In the genomic region with DNA sequence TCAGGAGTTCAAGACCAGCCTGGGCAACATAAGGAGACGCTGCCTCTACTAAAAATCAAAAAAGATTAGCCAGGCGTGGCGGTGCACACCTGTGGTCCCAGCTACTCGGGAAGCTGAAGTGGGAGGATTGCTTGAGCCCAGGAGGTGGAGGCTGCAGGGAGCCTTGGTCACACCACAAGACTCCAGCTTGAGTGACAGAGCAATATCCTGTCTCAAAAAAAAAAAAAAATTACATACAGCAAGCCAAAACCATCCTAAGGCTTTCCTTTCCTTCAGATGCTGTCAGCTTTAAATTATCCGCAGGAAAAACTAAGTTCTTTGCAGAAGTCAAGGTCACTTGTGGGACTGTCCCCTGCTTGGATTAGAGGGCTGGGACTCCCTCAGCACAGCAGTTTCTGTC, we compare ENCODE assay signal across 9 cellular contexts. TPM values are rescaled to one million over a fixed set of nuclear protein-coding genes. Genes with fewer than 3 reads are reported as not detected.
DNase-seq lines count a peak whose midpoint lies in the region; ATAC-seq and TF ChIP-seq lines count a peak whose summit lies in the region.
"Had no signal": no experiment of that assay in that cellular context is flagged by ENCODE, and none has a peak within 500 bp of the region (broad histone marks: within the 10 kb centered on the region; RNA-seq: fewer than 3 reads in every experiment).

No MANE protein-coding gene starts in this region.

- H3K27ac Mint-ChIP-seq in activated CD4-positive, alpha-beta memory T cell treated with anti-CD3 and anti-CD28 coated beads for 36 hours, result peak overlapping the region; percentile 98
- peak overlapping the region; percentile 97 for H3K27ac Mint-ChIP-seq in stimulated activated memory B cell treated with anti-CD40 and anti-IgM and Interleukin-4, amounts not matched to agents 10 μg/mL and 1 μg/mL and 100 μg/mL, for 72 hours

- H3K4me1 ChIP-seq in hepatocyte (ENCODE audit: insufficient read depth), result peaks cover 17% of the 10 kb centered on the region

- no peaks in the 10 kb centered on the region for H3K9me3 ChIP-seq in hepatocyte (ENCODE audit: low read depth)

- H4K20me1 ChIP-seq in hepatocyte (ENCODE audit: insufficient read depth, poor library complexity, severe bottlenecking), result peaks cover 15% of the 10 kb centered on the region

- DNase-seq in HL-60 (ENCODE audit: low read depth in 1 of 2, low spot score in 1 of 2) (no peak), hepatocyte (ENCODE audit: low spot score) (no peak), NCI-H1436 treated with DMSO at 0.1 percent for 48 hours (lab: John Stamatoyannopoulos, UW) (no peak)
- DNase-seq in activated CD4-positive, alpha-beta memory T cell treated with anti-CD3 and anti-CD28 coated beads for 36 hours, result no peak
- DNase-seq: T-helper 9 cell had no signal

- CTCF ChIA-PET in activated CD4-positive, alpha-beta memory T cell treated with anti-CD3 and anti-CD28 coated beads for 36 hours (lab: Charles Lee), result interaction anchor here (1.0 to 2.0 kb wide), 5 partner anchors 10 to 179 kb away, joined by 3 to 6 read pairs (median 4); partner anchors contain the start of genes COQ10A and STAT2

- H3K9me2 ChIP-seq in hepatocyte (replicated peaks; ENCODE audit: insufficient read depth), result no peaks in the 10 kb centered on the region

- WGBS in hepatocyte (ENCODE audit: low lambda C conversion rate, missing lambda C conversion rate), result 86% methylated on average over 5 of the region's 5 CpGs

- peaks cover 59% of the 10 kb centered on the region for H3K79me2 ChIP-seq in hepatocyte

- intact Hi-C loops in activated CD4-positive, alpha-beta memory T cell treated with anti-CD3 and anti-CD28 coated beads for 36 hours (cut with micrococcal nuclease), result no loop called here

- H3K36me3 ChIP-seq in hepatocyte (replicated peaks; ENCODE audit: insufficient read depth, low read depth), result no peaks in the 10 kb centered on the region

- peaks cover 52% of the 10 kb centered on the region for H3K4me1 Mint-ChIP-seq in activated CD4-positive, alpha-beta memory T cell treated with anti-CD3 and anti-CD28 coated beads for 36 hours (ENCODE audit: low read depth)
- peaks cover 66% of the 10 kb centered on the region for H3K4me1 Mint-ChIP-seq in stimulated activated memory B cell treated with anti-CD40 and anti-IgM and Interleukin-4, amounts not matched to agents 10 μg/mL and 1 μg/mL and 100 μg/mL, for 72 hours

- H3K27me3 Mint-ChIP-seq in activated CD4-positive, alpha-beta memory T cell treated with anti-CD3 and anti-CD28 coated beads for 36 hours, result no peaks in the 10 kb centered on the region
- H3K27me3 Mint-ChIP-seq in stimulated activated memory B cell treated with anti-CD40 and anti-IgM and Interleukin-4, amounts not matched to agents 10 μg/mL and 1 μg/mL and 100 μg/mL, for 72 hours, result no peaks in the 10 kb centered on the region

- H3K27ac ChIP-seq in HL-60 (replicated peaks) (peak overlapping the region; percentile 94), hepatocyte (peak overlapping the region; percentile 94)

- H3K27me3 ChIP-seq in HL-60 (ENCODE audit: insufficient read depth, poor library complexity, severe bottlenecking) (no peaks in the 10 kb centered on the region), hepatocyte (no peaks in the 10 kb centered on the region)

- no peaks in the 10 kb centered on the region for H3K9me3 Mint-ChIP-seq in activated CD4-positive, alpha-beta memory T cell treated with anti-CD3 and anti-CD28 coated beads for 36 hours
- H3K9me3 Mint-ChIP-seq in stimulated activated memory B cell treated with anti-CD40 and anti-IgM and Interleukin-4, amounts not matched to agents 10 μg/mL and 1 μg/mL and 100 μg/mL, for 72 hours, result no peaks in the 10 kb centered on the region

- H3K4me3 ChIP-seq in HL-60 (replicated peaks; ENCODE audit: insufficient read depth, low read length) (peak overlapping the region; percentile 57), hepatocyte (peak overlapping the region; percentile 63)

- no peak for ATAC-seq in stimulated activated memory B cell treated with anti-CD40 and anti-IgM and Interleukin-4, amounts not matched to agents 10 μg/mL and 1 μg/mL and 100 μg/mL, for 72 hours
- ATAC-seq in GM19324 (IDR thresholded peaks at IDR 0.05; ENCODE audit: low FRiP score, unreplicated experiment), result no peak
- ATAC-seq in HG02852 (IDR thresholded peaks at IDR 0.05; ENCODE audit: unreplicated experiment), result no peak

- peak overlapping the region; percentile 98 for H3K4me3 Mint-ChIP-seq in activated CD4-positive, alpha-beta memory T cell treated with anti-CD3 and anti-CD28 coated beads for 36 hours
- peak overlapping the region; percentile 99 for H3K4me3 Mint-ChIP-seq in stimulated activated memory B cell treated with anti-CD40 and anti-IgM and Interleukin-4, amounts not matched to agents 10 μg/mL and 1 μg/mL and 100 μg/mL, for 72 hours

- peak overlapping the region; percentile 90 for H3K4me2 ChIP-seq in hepatocyte

- no peak for TF ChIP-seq CTCF in HL-60 (IDR thresholded peaks at IDR 0.05; ENCODE audit: insufficient read depth, low read length)
- TF ChIP-seq CTCF in hepatocyte (IDR thresholded peaks at IDR 0.05; ENCODE audit: poor library complexity), result no peak

- H3K36me3 Mint-ChIP-seq in activated CD4-positive, alpha-beta memory T cell treated with anti-CD3 and anti-CD28 coated beads for 36 hours, result peaks cover 21% of the 10 kb centered on the region
- H3K36me3 Mint-ChIP-seq in stimulated activated memory B cell treated with anti-CD40 and anti-IgM and Interleukin-4, amounts not matched to agents 10 μg/mL and 1 μg/mL and 100 μg/mL, for 72 hours, result peaks cover 6% of the 10 kb centered on the region

- POLR2A ChIA-PET in activated CD4-positive, alpha-beta memory T cell treated with anti-CD3 and anti-CD28 coated beads for 36 hours (lab: Charles Lee), result interaction anchor here (0.7 to 2.2 kb wide), 10 partner anchors 10 to 181 kb away, joined by 3 to 9 read pairs (median 3); partner anchors contain the start of genes CNPY2, IL23A, PAN2 and SMARCC2

- H2AFZ ChIP-seq in hepatocyte, result no peak overlapping the region

RNA-seq across cellular contexts. Expression of gene CS, which starts 1.3 kb away (rescaled TPM):
- 100 to 1,000 TPM; 304 to 309 TPM for total RNA-seq in activated CD4-positive, alpha-beta memory T cell treated with anti-CD3 and anti-CD28 coated beads for 36 hours
- 111 and 115 TPM in 2 replicates for total RNA-seq in hepatocyte
- polyA plus RNA-seq in hepatocyte, result 83.2 and 96.6 TPM in 2 replicates

RNA-seq across cellular contexts. Expression of gene CNPY2, which starts 17.0 kb away (rescaled TPM):
- 10 to 100 TPM; 74.7 to 91.6 TPM for total RNA-seq in activated CD4-positive, alpha-beta memory T cell treated with anti-CD3 and anti-CD28 coated beads for 36 hours
- total RNA-seq in hepatocyte, result 155 and 179 TPM in 2 replicates
- 428 and 474 TPM in 2 replicates for polyA plus RNA-seq in hepatocyte

RNA-seq across cellular contexts. Expression of gene COQ10A, which starts 32.1 kb away (rescaled TPM):
- 1 to 10 TPM; 6.3 to 7.0 TPM for total RNA-seq in activated CD4-positive, alpha-beta memory T cell treated with anti-CD3 and anti-CD28 coated beads for 36 hours
- 7.8 and 8.2 TPM in 2 replicates for total RNA-seq in hepatocyte
- polyA plus RNA-seq in hepatocyte, result 9.6 and 10.7 TPM in 2 replicates

RNA-seq across cellular contexts. Expression of gene PAN2, which starts 35.0 kb away (rescaled TPM):
- 10 to 100 TPM; 49.0 to 51.2 TPM for total RNA-seq in activated CD4-positive, alpha-beta memory T cell treated with anti-CD3 and anti-CD28 coated beads for 36 hours
- total RNA-seq in hepatocyte, result 23.5 and 29.4 TPM in 2 replicates
- 23.6 and 41.1 TPM in 2 replicates for polyA plus RNA-seq in hepatocyte

RNA-seq across cellular contexts. Expression of gene IL23A, which starts 39.9 kb away (rescaled TPM):
- total RNA-seq in activated CD4-positive, alpha-beta memory T cell treated with anti-CD3 and anti-CD28 coated beads for 36 hours, result 10 to 100 TPM; 47.6 to 48.5 TPM
- total RNA-seq in hepatocyte, result 2.0 and 2.3 TPM in 2 replicates
- 2.1 and 3.1 TPM in 2 replicates for polyA plus RNA-seq in hepatocyte
- total RNA-seq: H4 had no signal
